Comparison of ENCODE assay signal across 1 cellular context in the genomic region with DNA sequence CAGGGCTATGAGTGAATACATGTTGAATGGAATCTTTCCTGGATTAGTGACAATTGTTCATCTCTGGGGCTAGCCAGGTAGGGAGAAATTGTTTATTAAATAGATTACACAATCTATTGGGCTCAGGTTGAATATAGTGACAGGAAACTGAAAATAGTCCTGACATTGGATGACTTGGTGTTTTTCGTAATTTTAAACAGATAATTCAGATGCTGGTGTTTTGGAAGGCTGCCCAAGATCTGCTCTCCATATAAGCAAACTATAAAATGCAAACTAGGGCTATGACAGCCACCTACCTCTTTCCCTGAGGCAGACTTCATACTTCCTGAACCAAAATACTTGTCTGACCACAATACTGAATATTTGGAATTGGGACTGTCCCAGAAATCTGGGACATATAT.
TF ChIP-seq lines count a peak whose summit lies in the region.

No MANE protein-coding gene starts in this region.

TF ChIP-seq in liver, 16 proteins besides CTCF, POLR2A, EP300 and RAD21 (continued from another document):
- TF ChIP-seq, protein P1, sequence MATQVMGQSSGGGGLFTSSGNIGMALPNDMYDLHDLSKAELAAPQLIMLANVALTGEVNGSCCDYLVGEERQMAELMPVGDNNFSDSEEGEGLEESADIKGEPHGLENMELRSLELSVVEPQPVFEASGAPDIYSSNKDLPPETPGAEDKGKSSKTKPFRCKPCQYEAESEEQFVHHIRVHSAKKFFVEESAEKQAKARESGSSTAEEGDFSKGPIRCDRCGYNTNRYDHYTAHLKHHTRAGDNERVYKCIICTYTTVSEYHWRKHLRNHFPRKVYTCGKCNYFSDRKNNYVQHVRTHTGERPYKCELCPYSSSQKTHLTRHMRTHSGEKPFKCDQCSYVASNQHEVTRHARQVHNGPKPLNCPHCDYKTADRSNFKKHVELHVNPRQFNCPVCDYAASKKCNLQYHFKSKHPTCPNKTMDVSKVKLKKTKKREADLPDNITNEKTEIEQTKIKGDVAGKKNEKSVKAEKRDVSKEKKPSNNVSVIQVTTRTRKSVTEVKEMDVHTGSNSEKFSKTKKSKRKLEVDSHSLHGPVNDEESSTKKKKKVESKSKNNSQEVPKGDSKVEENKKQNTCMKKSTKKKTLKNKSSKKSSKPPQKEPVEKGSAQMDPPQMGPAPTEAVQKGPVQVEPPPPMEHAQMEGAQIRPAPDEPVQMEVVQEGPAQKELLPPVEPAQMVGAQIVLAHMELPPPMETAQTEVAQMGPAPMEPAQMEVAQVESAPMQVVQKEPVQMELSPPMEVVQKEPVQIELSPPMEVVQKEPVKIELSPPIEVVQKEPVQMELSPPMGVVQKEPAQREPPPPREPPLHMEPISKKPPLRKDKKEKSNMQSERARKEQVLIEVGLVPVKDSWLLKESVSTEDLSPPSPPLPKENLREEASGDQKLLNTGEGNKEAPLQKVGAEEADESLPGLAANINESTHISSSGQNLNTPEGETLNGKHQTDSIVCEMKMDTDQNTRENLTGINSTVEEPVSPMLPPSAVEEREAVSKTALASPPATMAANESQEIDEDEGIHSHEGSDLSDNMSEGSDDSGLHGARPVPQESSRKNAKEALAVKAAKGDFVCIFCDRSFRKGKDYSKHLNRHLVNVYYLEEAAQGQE (IDR thresholded peaks at IDR 0.05): peak; percentile 33
- no peak for TF ChIP-seq GABPA (IDR thresholded peaks at IDR 0.05 in 1 of 2, conservative IDR thresholded peaks at IDR 0.05 in 1 of 2)
- TF ChIP-seq, protein P2, sequence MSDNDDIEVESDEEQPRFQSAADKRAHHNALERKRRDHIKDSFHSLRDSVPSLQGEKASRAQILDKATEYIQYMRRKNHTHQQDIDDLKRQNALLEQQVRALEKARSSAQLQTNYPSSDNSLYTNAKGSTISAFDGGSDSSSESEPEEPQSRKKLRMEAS (IDR thresholded peaks at IDR 0.05): peak; percentile 34
- no peak for TF ChIP-seq HNF4G (IDR thresholded peaks at IDR 0.05)
- TF ChIP-seq JUND (IDR thresholded peaks at IDR 0.05): peak in 1 of 2 donors; percentile 21
